In genomic region chr19:13937479-13938360, GRCh38 we compare ENCODE assay signal across 1 cellular context.
TF ChIP-seq lines count a peak whose summit lies in the region.

No MANE protein-coding gene starts in this region.

TF ChIP-seq in HepG2, 621 proteins besides CTCF, POLR2A, EP300 and RAD21:
- TF ChIP-seq ZNF225 (CRISPR knock-in tag; IDR thresholded peaks at IDR 0.05) (0 out of 2 replicates have a peak, but pooled peaks have one; percentile 27), ZNF556 (CRISPR knock-in tag; IDR thresholded peaks at IDR 0.05; ENCODE audit: borderline replicate concordance) (no peak), ZSCAN25 (CRISPR knock-in tag; IDR thresholded peaks at IDR 0.05) (peak; percentile 69)
